ENCODE assay signal across 18 cellular contexts in the genomic region with DNA sequence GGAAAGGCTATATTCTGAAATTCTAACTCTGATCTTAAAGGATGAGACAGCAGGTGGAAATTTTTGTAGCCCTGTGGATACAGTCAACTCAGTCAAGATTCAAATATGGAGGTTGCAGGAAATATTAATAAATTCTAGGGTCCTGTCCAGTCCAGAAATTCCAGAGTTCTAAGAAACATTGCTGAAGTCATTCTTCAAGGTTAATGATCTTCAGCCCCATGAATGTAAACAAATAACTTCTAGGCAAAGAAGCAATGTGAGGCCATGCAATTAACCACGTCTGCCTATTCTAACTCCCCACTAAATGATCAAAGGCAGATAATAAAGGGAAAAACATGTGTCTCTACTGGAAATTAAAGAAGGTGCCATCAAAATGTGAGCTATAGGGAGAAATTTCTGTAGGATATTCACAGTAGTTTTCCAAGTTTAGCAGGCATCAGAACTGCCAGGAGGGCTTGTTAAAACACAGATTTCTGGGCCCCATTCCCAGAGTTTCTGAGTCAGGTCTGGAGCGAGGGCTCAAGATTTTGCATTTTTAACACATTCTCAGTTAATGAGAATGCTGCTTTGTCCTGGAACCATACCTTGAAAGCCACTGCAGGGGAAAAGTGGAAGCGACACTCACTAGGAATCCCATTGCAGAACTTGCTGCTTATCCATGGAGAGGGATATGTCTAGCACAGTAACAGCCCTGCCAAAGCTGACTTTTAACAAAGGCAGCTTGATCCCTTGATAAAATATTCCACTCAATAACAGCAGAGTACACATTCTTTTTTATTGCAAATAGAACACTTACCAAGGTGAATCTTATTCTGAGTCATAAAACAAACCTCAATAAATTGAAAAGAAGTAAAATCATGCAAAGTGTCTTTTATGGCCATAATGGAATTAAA.
DNase-seq lines count a peak whose midpoint lies in the region; TF ChIP-seq lines count a peak whose summit lies in the region.
"Had no signal": no experiment of that assay in that cellular context is flagged by ENCODE, and none has a peak within 500 bp of the region (broad histone marks: within the 10 kb centered on the region; RNA-seq: fewer than 3 reads in every experiment).

No MANE protein-coding gene starts in this region.

- H3K9ac ChIP-seq in adipocyte (ENCODE audit: low read length), result no peak overlapping the region
- H3K9ac ChIP-seq: neural progenitor cell had no signal

- H3K27ac Mint-ChIP-seq in progenitor cell of endocrine pancreas, result no peak overlapping the region
- H3K27ac Mint-ChIP-seq: activated B cell treated with CpG ODN at 0.5 μM for 24 hours; activated T-helper 17 cell treated with anti-CD3 and anti-CD28 coated beads, Interleukin-2, amount 50 U/mL, for 72 hours; neural progenitor cell had no signal

- TF ChIP-seq CTCF in foreskin fibroblast (IDR thresholded peaks at IDR 0.05; ENCODE audit: low read depth, low read length) (no peak), progenitor cell of endocrine pancreas (IDR thresholded peaks at IDR 0.05; ENCODE audit: unreplicated experiment) (no peak), PC-9 (conservative IDR thresholded peaks at IDR 0.05) (no peak), WERI-Rb-1 (IDR thresholded peaks at IDR 0.05; ENCODE audit: low read depth, low read length) (no peak)

- H3K4me1 Mint-ChIP-seq in progenitor cell of endocrine pancreas (ENCODE audit: low read depth), result peaks cover 3% of the 10 kb centered on the region
- H3K4me1 Mint-ChIP-seq: activated B cell treated with CpG ODN at 0.5 μM for 24 hours; activated T-helper 17 cell treated with anti-CD3 and anti-CD28 coated beads, Interleukin-2, amount 50 U/mL, for 72 hours; neural progenitor cell had no signal

- H3K36me3 ChIP-seq in adipocyte (ENCODE audit: control insufficient read depth, insufficient read depth, low read length, severe bottlenecking), result no peaks in the 10 kb centered on the region
- H3K36me3 ChIP-seq in PC-9 (ENCODE audit: low read depth), result no peaks in the 10 kb centered on the region
- no peaks in the 10 kb centered on the region for H3K36me3 ChIP-seq in WERI-Rb-1
- H3K36me3 ChIP-seq: neural progenitor cell had no signal

- H3K9me2 ChIP-seq in PC-9 (ENCODE audit: insufficient read depth), result no peaks in the 10 kb centered on the region

- H3K27me3 Mint-ChIP-seq in progenitor cell of endocrine pancreas, result no peaks in the 10 kb centered on the region

- H3K36me3 Mint-ChIP-seq in progenitor cell of endocrine pancreas (ENCODE audit: insufficient read depth), result no peaks in the 10 kb centered on the region
- H3K36me3 Mint-ChIP-seq: neural progenitor cell had no signal

- H2AFZ ChIP-seq in PC-9, result no peak overlapping the region
- H2AFZ ChIP-seq: neural progenitor cell had no signal

- peaks cover 10% of the 10 kb centered on the region for H3K9me3 Mint-ChIP-seq in progenitor cell of endocrine pancreas (ENCODE audit: low read depth)
- H3K9me3 Mint-ChIP-seq: activated T-helper 17 cell treated with anti-CD3 and anti-CD28 coated beads, Interleukin-2, amount 50 U/mL, for 72 hours; neural progenitor cell had no signal

- no peaks in the 10 kb centered on the region for H3K27me3 ChIP-seq in adipocyte (replicated peaks; ENCODE audit: control insufficient read depth, insufficient read depth, low read length)
- H3K27me3 ChIP-seq in PC-9 (ENCODE audit: insufficient read depth, low read depth), result no peaks in the 10 kb centered on the region
- no peaks in the 10 kb centered on the region for H3K27me3 ChIP-seq in WERI-Rb-1 (ENCODE audit: insufficient read depth, low read depth, severe bottlenecking)
- H3K27me3 ChIP-seq: neural progenitor cell had no signal

- H3K27ac ChIP-seq in PC-9 (no peak overlapping the region), WERI-Rb-1 (no peak overlapping the region)
- H3K27ac ChIP-seq: C4-2B, neural progenitor cell had no signal

- no TSS peak for BruUV-seq in PC-9 (replicated peaks; lab: Mats Ljungman, UMichigan)

- no peaks in the 10 kb centered on the region for H3K79me2 ChIP-seq in PC-9 (ENCODE audit: low read depth)

- intact Hi-C loops in PC-9 (cut with micrococcal nuclease; ENCODE audit: unreplicated experiment), result no loop called here

- no peaks in the 10 kb centered on the region for H4K20me1 ChIP-seq in PC-9 (ENCODE audit: insufficient read depth)

- DNase-seq in GM04503 (ENCODE audit: low read depth), result peak; percentile 62
- DNase-seq in adipocyte (ENCODE audit: low read depth), result peak; percentile 36
- DNase-seq in foreskin fibroblast, result peak; percentile 43 to 68
- peak; percentile 67 for DNase-seq in renal cortical epithelial cell (ENCODE audit: low read depth)
- no peak for DNase-seq in progenitor cell of endocrine pancreas (ENCODE audit: low spot score, unreplicated experiment)
- DNase-seq in PC-9, result no peak
- no peak for DNase-seq in WERI-Rb-1
- DNase-seq: activated B cell treated with CpG ODN at 0.5 μM for 24 hours; amniotic stem cell; DMS79; NCI-H1092; NCI-H82; right cardiac atrium; stimulated activated CD4-positive, alpha-beta T cell treated with anti-CD3 and anti-CD28 coated beads, Interleukin-1b, Interleukin-23, amount 100 ng/mL, for 48 hours; T-helper 1 cell had no signal

- no peak overlapping the region for H3K4me2 ChIP-seq in PC-9
- H3K4me2 ChIP-seq: neural progenitor cell had no signal

- H3F3A ChIP-seq in PC-9 (ENCODE audit: insufficient read depth, low read depth), result no peaks in the 10 kb centered on the region

- POLR2A ChIA-PET in PC-9 (lab: Charles Lee; ENCODE audit: unreplicated experiment), result no interaction called here

- CTCF ChIA-PET in PC-9 (lab: Charles Lee), result no interaction called here

- H3K4me3 ChIP-seq in adipocyte (ENCODE audit: low read length), result no peak overlapping the region
- no peak overlapping the region for H3K4me3 ChIP-seq in foreskin fibroblast (ENCODE audit: low read depth in 1 of 2, low read length in 2 of 2)
- H3K4me3 ChIP-seq in PC-9, result no peak overlapping the region
- H3K4me3 ChIP-seq in WERI-Rb-1 (ENCODE audit: low read depth, low read length), result no peak overlapping the region
- H3K4me3 ChIP-seq: neural progenitor cell had no signal

- H3K9me3 ChIP-seq in adipocyte (ENCODE audit: control insufficient read depth, low read length), result peaks cover 4% of the 10 kb centered on the region
- H3K9me3 ChIP-seq in PC-9 (ENCODE audit: insufficient read depth, low read depth), result no peaks in the 10 kb centered on the region; the same call in 1 of the 2 replicates
- no peaks in the 10 kb centered on the region for H3K9me3 ChIP-seq in WERI-Rb-1 (ENCODE audit: severe bottlenecking)

- H3K4me3 Mint-ChIP-seq in progenitor cell of endocrine pancreas (ENCODE audit: low read depth), result no peak overlapping the region
- H3K4me3 Mint-ChIP-seq: activated B cell treated with CpG ODN at 0.5 μM for 24 hours; activated T-helper 17 cell treated with anti-CD3 and anti-CD28 coated beads, Interleukin-2, amount 50 U/mL, for 72 hours; neural progenitor cell had no signal

- peaks cover 10% of the 10 kb centered on the region for H3K4me1 ChIP-seq in adipocyte (ENCODE audit: control insufficient read depth, insufficient read depth, low read length)
- H3K4me1 ChIP-seq in PC-9 (replicated peaks; ENCODE audit: insufficient read depth), result no peaks in the 10 kb centered on the region
- H3K4me1 ChIP-seq: neural progenitor cell had no signal

Comparison
In these comparisons a context has a peak if more than half of its experiments do, and no peak if none do; other contexts are left out.
1. DNase-seq: peak in GM04503 (single experiment), adipocyte (single experiment), foreskin fibroblast (2 of 2) and renal cortical epithelial cell (single experiment); none in progenitor cell of endocrine pancreas (single experiment), PC-9 (0 of 2) and WERI-Rb-1 (single experiment).